9 cellular contexts compared by ENCODE assay signal in genomic region chr15:98728107-98728810, GRCh38.
A peak's percentile ranks its signal among the peaks of the same experiment; 100 is the strongest.
DNase-seq lines count a peak whose midpoint lies in the region; ATAC-seq and TF ChIP-seq lines count a peak whose summit lies in the region.
"Had no signal": no experiment of that assay in that cellular context is flagged by ENCODE, and none has a peak within 500 bp of the region (broad histone marks: within the 10 kb centered on the region; RNA-seq: fewer than 3 reads in every experiment).

No MANE protein-coding gene starts in this region.

- H3K27ac Mint-ChIP-seq in activated naive CD4-positive, alpha-beta T cell treated with anti-CD3 and anti-CD28 coated beads, Interleukin-2, amount 50 U/mL, for 72 hours: peak overlapping the region in 1 of 2 donors; percentile 81
- no peak overlapping the region for H3K27ac Mint-ChIP-seq in activated T-cell treated with anti-CD3 and anti-CD28 coated beads, Interleukin-2, amount 50 U/mL, for 72 hours
- H3K27ac Mint-ChIP-seq: activated T-helper 1 cell treated with anti-CD3 and anti-CD28 coated beads, Interleukin-12 subunit alpha, Interleukin-12 subunit beta, Interleukin-2, Interleukin-4 antibody, amounts not matched to agents 30 ng/mL and 10 ng/mL and 1 ng/mL, durations not matched to agents 14 hours and 24 hours and 36 hours had no signal

- DNase-seq in LoVo (ENCODE audit: low spot score): peak; percentile 6
- DNase-seq in dorsolateral prefrontal cortex: no peak
- no peak for DNase-seq in transverse colon
- no peak for DNase-seq in activated naive CD4-positive, alpha-beta T cell treated with anti-CD3 and anti-CD28 coated beads, Interleukin-2, amount 50 U/mL, for 72 hours (ENCODE audit: low spot score in 2 of 2)
- DNase-seq in activated T-cell treated with anti-CD3 and anti-CD28 coated beads, Interleukin-2, amount 50 U/mL, for 72 hours: no peak
- DNase-seq: stimulated activated CD4-positive, alpha-beta T cell treated with anti-CD3 and anti-CD28 coated beads, Interleukin-4, amount 100 ng/mL, for 1 hour had no signal

- TF ChIP-seq EP300 in transverse colon (IDR thresholded peaks at IDR 0.05; ENCODE audit: low read depth): no peak

- H3K36me3 ChIP-seq in mucosa of stomach (ENCODE audit: control insufficient read depth, insufficient read depth, low read length): no peaks in the 10 kb centered on the region
- no peaks in the 10 kb centered on the region for H3K36me3 ChIP-seq in transverse colon

- TF ChIP-seq CTCF in dorsolateral prefrontal cortex (IDR thresholded peaks at IDR 0.05 in 54 of 56, conservative IDR thresholded peaks at IDR 0.05 in 2 of 56; ENCODE audit: low read depth in 1 of 56, partially characterized antibody in 56 of 56): no peak
- TF ChIP-seq CTCF in transverse colon (IDR thresholded peaks at IDR 0.05): no peak

- ATAC-seq in activated naive CD4-positive, alpha-beta T cell treated with anti-CD3 and anti-CD28 coated beads, Interleukin-2, amount 50 U/mL, for 72 hours: no peak
- no peak for ATAC-seq in GM19455 (IDR thresholded peaks at IDR 0.05; ENCODE audit: unreplicated experiment)
- ATAC-seq in activated T-cell treated with anti-CD3 and anti-CD28 coated beads, Interleukin-2, amount 50 U/mL, for 72 hours (replicated peaks in 1 of 2): no peak

- in situ Hi-C loops in transverse colon (cut with MboI; ENCODE audit: low pct_ligation_motif_present in 1 of 4, low pct_unique_long_range_greater_than_20kb in 1 of 4, low sequenced_read_pairs in 3 of 4): no loop called here

- peaks cover 33% of the 10 kb centered on the region for H3K4me1 Mint-ChIP-seq in activated T-cell treated with anti-CD3 and anti-CD28 coated beads, Interleukin-2, amount 50 U/mL, for 72 hours (ENCODE audit: low read depth)

- peak overlapping the region in 42 of 59 donors; percentile 2 to 77 (median 44) for H3K27ac ChIP-seq in dorsolateral prefrontal cortex
- H3K27ac ChIP-seq in transverse colon: peak overlapping the region; percentile 81 to 91 (median 88)

- H3K36me3 Mint-ChIP-seq in activated naive CD4-positive, alpha-beta T cell treated with anti-CD3 and anti-CD28 coated beads, Interleukin-2, amount 50 U/mL, for 72 hours: peaks cover 0 to 6% of the 10 kb centered on the region in 2 donors
- H3K36me3 Mint-ChIP-seq in activated T-cell treated with anti-CD3 and anti-CD28 coated beads, Interleukin-2, amount 50 U/mL, for 72 hours (ENCODE audit: insufficient read depth in 2 of 2): no peaks in the 10 kb centered on the region

- H3K9ac ChIP-seq in mucosa of stomach (ENCODE audit: low read length): peak overlapping the region; percentile 42

- peak overlapping the region in 5 of 59 donors; percentile 3 to 32 (median 18) for H3K4me3 ChIP-seq in dorsolateral prefrontal cortex
- H3K4me3 ChIP-seq in mucosa of stomach (ENCODE audit: low read length): no peak overlapping the region
- H3K4me3 ChIP-seq in transverse colon: no peak overlapping the region

- no peak for TF ChIP-seq POLR2A in transverse colon (IDR thresholded peaks at IDR 0.05)

- H3K27me3 Mint-ChIP-seq in activated T-cell treated with anti-CD3 and anti-CD28 coated beads, Interleukin-2, amount 50 U/mL, for 72 hours (ENCODE audit: low read depth): no peaks in the 10 kb centered on the region

- no peaks in the 10 kb centered on the region for H3K9me3 ChIP-seq in mucosa of stomach (ENCODE audit: control insufficient read depth, low read length)
- no peaks in the 10 kb centered on the region for H3K9me3 ChIP-seq in transverse colon

- intact Hi-C loops in dorsolateral prefrontal cortex (cut with DNase I): no loop called here
- intact Hi-C loops in transverse colon (cut with DNase I; ENCODE audit: low total_unique reads): no loop called here

- H3K9me3 Mint-ChIP-seq in activated naive CD4-positive, alpha-beta T cell treated with anti-CD3 and anti-CD28 coated beads, Interleukin-2, amount 50 U/mL, for 72 hours: no peaks in the 10 kb centered on the region
- H3K9me3 Mint-ChIP-seq in activated T-cell treated with anti-CD3 and anti-CD28 coated beads, Interleukin-2, amount 50 U/mL, for 72 hours: no peaks in the 10 kb centered on the region
- H3K9me3 Mint-ChIP-seq: activated T-helper 1 cell treated with anti-CD3 and anti-CD28 coated beads, Interleukin-12 subunit alpha, Interleukin-12 subunit beta, Interleukin-2, Interleukin-4 antibody, amounts not matched to agents 30 ng/mL and 10 ng/mL and 1 ng/mL, durations not matched to agents 14 hours and 24 hours and 36 hours had no signal

- 72% methylated on average over 11 of the region's 12 CpGs; no CpG with 5 or more reads in 1 of the 2 donors for WGBS in transverse colon (ENCODE audit: low coverage in 1 of 2), 2 donors

- H3K27me3 ChIP-seq in dorsolateral prefrontal cortex: no peaks in the 10 kb centered on the region
- no peaks in the 10 kb centered on the region for H3K27me3 ChIP-seq in mucosa of stomach (ENCODE audit: control insufficient read depth, insufficient read depth, low read length)
- H3K27me3 ChIP-seq in transverse colon: no peaks in the 10 kb centered on the region

- H3K4me3 Mint-ChIP-seq in activated T-cell treated with anti-CD3 and anti-CD28 coated beads, Interleukin-2, amount 50 U/mL, for 72 hours: no peak overlapping the region
- H3K4me3 Mint-ChIP-seq: activated T-helper 1 cell treated with anti-CD3 and anti-CD28 coated beads, Interleukin-12 subunit alpha, Interleukin-12 subunit beta, Interleukin-2, Interleukin-4 antibody, amounts not matched to agents 30 ng/mL and 10 ng/mL and 1 ng/mL, durations not matched to agents 14 hours and 24 hours and 36 hours had no signal

- peaks cover 53% of the 10 kb centered on the region for H3K4me1 ChIP-seq in mucosa of stomach (ENCODE audit: control insufficient read depth, insufficient read depth, low read length)
- H3K4me1 ChIP-seq in transverse colon: peaks cover 22 to 56% (median 49%) of the 10 kb centered on the region in 4 donors
